Comparison of ENCODE assay signal across 10 cellular contexts in genomic region chr4:168152837-168153500, GRCh38.
DNase-seq lines count a peak whose midpoint lies in the region; ATAC-seq and TF ChIP-seq lines count a peak whose summit lies in the region.
"Had no signal": no experiment of that assay in that cellular context is flagged by ENCODE, and none has a peak within 500 bp of the region (broad histone marks: within the 10 kb centered on the region; RNA-seq: fewer than 3 reads in every experiment).

No MANE protein-coding gene starts in this region.

- H3K4me2 ChIP-seq in PC-9 (peak overlapping the region; percentile 71), hepatocyte (peak overlapping the region; percentile 68)
- H3K4me2 ChIP-seq: BLaER1 treated with 17β-estradiol and CSF1 and Interleukin-3, amounts not matched to agents 10 nM and 100 nM had no signal

- H3K4me1 ChIP-seq in BE2C, result no peaks in the 10 kb centered on the region
- H3K4me1 ChIP-seq in PC-9 (replicated peaks; ENCODE audit: insufficient read depth), result no peaks in the 10 kb centered on the region
- no peaks in the 10 kb centered on the region for H3K4me1 ChIP-seq in hepatocyte (ENCODE audit: insufficient read depth)
- H3K4me1 ChIP-seq in tibial artery, result no peaks in the 10 kb centered on the region
- H3K4me1 ChIP-seq: BLaER1 treated with 17β-estradiol and CSF1 and Interleukin-3, amounts not matched to agents 10 nM and 100 nM had no signal

- POLR2A ChIA-PET in PC-9 (lab: Charles Lee; ENCODE audit: unreplicated experiment), result interaction anchor here (0.7 kb wide), 1 partner anchor 1701 kb away, joined by 9 read pairs; no protein-coding TSS in a partner anchor

- intact Hi-C loops in PC-9 (cut with micrococcal nuclease; ENCODE audit: unreplicated experiment), result loop anchor here (5.0 kb wide), 3 partner anchors 76 to 1986 kb away; no protein-coding TSS in a partner anchor
- intact Hi-C loops in tibial artery (cut with DNase I; ENCODE audit: low total_unique reads), result no loop called here
- intact Hi-C loops in cardiac septum (cut with DNase I), result no loop called here

- H3K27me3 ChIP-seq in BE2C, result no peaks in the 10 kb centered on the region
- H3K27me3 ChIP-seq in PC-9 (ENCODE audit: insufficient read depth, low read depth), result no peaks in the 10 kb centered on the region
- no peaks in the 10 kb centered on the region for H3K27me3 ChIP-seq in hepatocyte
- H3K27me3 ChIP-seq in tibial artery, result no peaks in the 10 kb centered on the region
- H3K27me3 ChIP-seq: BLaER1 treated with 17β-estradiol and CSF1 and Interleukin-3, amounts not matched to agents 10 nM and 100 nM had no signal

- H3K4me3 ChIP-seq in BE2C (ENCODE audit: low read depth, low read length), result peak overlapping the region; percentile 29; the same call in 1 of the 2 replicates
- no peak overlapping the region for H3K4me3 ChIP-seq in PC-9
- no peak overlapping the region for H3K4me3 ChIP-seq in hepatocyte
- no peak overlapping the region for H3K4me3 ChIP-seq in tibial artery
- H3K4me3 ChIP-seq: BLaER1 treated with 17β-estradiol and CSF1 and Interleukin-3, amounts not matched to agents 10 nM and 100 nM had no signal

- WGBS in hepatocyte (ENCODE audit: low lambda C conversion rate, missing lambda C conversion rate), result 97% methylated on average over 8 of the region's 8 CpGs

- H3K9me3 ChIP-seq in BE2C (no peaks in the 10 kb centered on the region), PC-9 (ENCODE audit: insufficient read depth, low read depth) (no peaks in the 10 kb centered on the region), hepatocyte (ENCODE audit: low read depth) (no peaks in the 10 kb centered on the region), tibial artery (no peaks in the 10 kb centered on the region)
- H3K9me3 ChIP-seq: BLaER1 treated with 17β-estradiol and CSF1 and Interleukin-3, amounts not matched to agents 10 nM and 100 nM had no signal

- H3K36me3 ChIP-seq in BE2C, result no peaks in the 10 kb centered on the region
- no peaks in the 10 kb centered on the region for H3K36me3 ChIP-seq in PC-9 (ENCODE audit: low read depth)
- H3K36me3 ChIP-seq in hepatocyte (replicated peaks; ENCODE audit: insufficient read depth, low read depth), result no peaks in the 10 kb centered on the region
- H3K36me3 ChIP-seq in tibial artery, result no peaks in the 10 kb centered on the region
- H3K36me3 ChIP-seq: BLaER1 treated with 17β-estradiol and CSF1 and Interleukin-3, amounts not matched to agents 10 nM and 100 nM; WERI-Rb-1 had no signal

- CTCF ChIA-PET in PC-9 (lab: Charles Lee), result interaction anchor here (0.6 to 0.9 kb wide), 8 partner anchors 26 to 492 kb away, joined by 3 to 6 read pairs (median 4); no protein-coding TSS in a partner anchor

- ATAC-seq in GM18870 (IDR thresholded peaks at IDR 0.05; ENCODE audit: unreplicated experiment) (peak; percentile 45), HG03520 (IDR thresholded peaks at IDR 0.05; ENCODE audit: unreplicated experiment) (no peak)

- H3K27ac ChIP-seq in PC-9 (no peak overlapping the region), hepatocyte (no peak overlapping the region), tibial artery (no peak overlapping the region)
- H3K27ac ChIP-seq: BLaER1 treated with 17β-estradiol and CSF1 and Interleukin-3, amounts not matched to agents 10 nM and 100 nM; WERI-Rb-1 had no signal

- no peak overlapping the region for H2AFZ ChIP-seq in PC-9
- H2AFZ ChIP-seq in hepatocyte, result no peak overlapping the region

- DNase-seq in BE2C (no peak), PC-9 (no peak), hepatocyte (ENCODE audit: low spot score) (no peak), tibial artery (no peak), cardiac septum (ENCODE audit: low spot score) (no peak), hippocampal formation (lab: John Stamatoyannopoulos, UW) (no peak)

- H3K9me2 ChIP-seq in PC-9 (ENCODE audit: insufficient read depth) (no peaks in the 10 kb centered on the region), hepatocyte (replicated peaks; ENCODE audit: insufficient read depth) (no peaks in the 10 kb centered on the region)

- no TSS peak for BruUV-seq in PC-9 (replicated peaks; lab: Mats Ljungman, UMichigan)

- TF ChIP-seq CTCF in BE2C (IDR thresholded peaks at IDR 0.05; ENCODE audit: low read depth, low read length), result no peak
- no peak for TF ChIP-seq CTCF in PC-9 (conservative IDR thresholded peaks at IDR 0.05)
- no peak for TF ChIP-seq CTCF in hepatocyte (IDR thresholded peaks at IDR 0.05; ENCODE audit: poor library complexity)
- no peak for TF ChIP-seq CTCF in tibial artery (IDR thresholded peaks at IDR 0.05)

- H4K20me1 ChIP-seq in PC-9 (ENCODE audit: insufficient read depth) (no peaks in the 10 kb centered on the region), hepatocyte (ENCODE audit: insufficient read depth, poor library complexity, severe bottlenecking) (no peaks in the 10 kb centered on the region)
- H4K20me1 ChIP-seq: BLaER1 treated with 17β-estradiol and CSF1 and Interleukin-3, amounts not matched to agents 10 nM and 100 nM had no signal

- no peaks in the 10 kb centered on the region for H3F3A ChIP-seq in PC-9 (ENCODE audit: insufficient read depth, low read depth)

- H3K79me2 ChIP-seq in PC-9 (ENCODE audit: low read depth) (no peaks in the 10 kb centered on the region), hepatocyte (no peaks in the 10 kb centered on the region)
